Comparison of ENCODE assay signal across 8 cellular contexts in genomic region chr12:109093022-109093918, GRCh38. TPM values are rescaled to one million over a fixed set of nuclear protein-coding genes. Genes with fewer than 3 reads are reported as not detected.
DNase-seq lines count a peak whose midpoint lies in the region; ATAC-seq and TF ChIP-seq lines count a peak whose summit lies in the region.

Gene ALKBH2 (minus strand): TSS chr12:109093472. CDS start chr12:109092786, 686 bp downstream.

- 5 to 8% methylated on average over 21 to 24 of the region's 45 CpGs for WGBS in esophagus squamous epithelium, 2 donors

- DNase-seq in DMS79 treated with DMSO at 0.1 percent for 48 hours (lab: John Stamatoyannopoulos, UW) (peak; percentile 83), Peyer's patch (peak; percentile 92 to 97 (median 96)), esophagus squamous epithelium (lab: John Stamatoyannopoulos, UW) (peak; percentile 69), naive B cell (peak; percentile 92)
- peak; percentile 95 to 96 for DNase-seq in activated T-cell treated with anti-CD3 and anti-CD28 coated beads, Interleukin-2, amount 50 U/mL, for 72 hours

- peak in 1 of 2 donors; percentile 44 for TF ChIP-seq POLR2A in Peyer's patch (IDR thresholded peaks at IDR 0.05)
- TF ChIP-seq POLR2A in esophagus squamous epithelium (IDR thresholded peaks at IDR 0.05): peak in 1 of 4 donors; percentile 49

- H3K27ac ChIP-seq in KOPT-K1 (ENCODE audit: low read depth, low read length, poor library complexity, severe bottlenecking) (peak within 1 kb of the TSS; percentile 55), Peyer's patch (peak within 1 kb of the TSS; percentile 58 to 65 (median 61)), esophagus squamous epithelium (peak within 1 kb of the TSS; percentile 73 to 83 (median 77))

- H3K4me3 ChIP-seq in Peyer's patch (peak within 1 kb of the TSS; percentile 34 to 62 (median 52)), esophagus squamous epithelium (peak within 1 kb of the TSS; percentile 41 to 70 (median 54))

- H3K9me3 Mint-ChIP-seq in activated T-cell treated with anti-CD3 and anti-CD28 coated beads, Interleukin-2, amount 50 U/mL, for 72 hours: no peaks in the 10 kb centered on the region
- H3K9me3 Mint-ChIP-seq in naive B cell: no peaks in the 10 kb centered on the region
- no peaks in the 10 kb centered on the region for H3K9me3 Mint-ChIP-seq in stimulated activated memory B cell treated with anti-CD40 and anti-IgM and Interleukin-4, amounts not matched to agents 10 μg/mL and 1 μg/mL and 100 μg/mL, for 72 hours

- no peaks in the 10 kb centered on the region for H3K27me3 Mint-ChIP-seq in activated T-cell treated with anti-CD3 and anti-CD28 coated beads, Interleukin-2, amount 50 U/mL, for 72 hours (ENCODE audit: low read depth)
- H3K27me3 Mint-ChIP-seq in naive B cell: no peaks in the 10 kb centered on the region
- H3K27me3 Mint-ChIP-seq in stimulated activated memory B cell treated with anti-CD40 and anti-IgM and Interleukin-4, amounts not matched to agents 10 μg/mL and 1 μg/mL and 100 μg/mL, for 72 hours: no peaks in the 10 kb centered on the region

- peak within 1 kb of the TSS; percentile 96 for H3K27ac Mint-ChIP-seq in activated T-cell treated with anti-CD3 and anti-CD28 coated beads, Interleukin-2, amount 50 U/mL, for 72 hours
- H3K27ac Mint-ChIP-seq in naive B cell: peak within 1 kb of the TSS; percentile 91 to 97 (median 95)
- peak within 1 kb of the TSS; percentile 83 for H3K27ac Mint-ChIP-seq in stimulated activated memory B cell treated with anti-CD40 and anti-IgM and Interleukin-4, amounts not matched to agents 10 μg/mL and 1 μg/mL and 100 μg/mL, for 72 hours

- peaks cover under 1 to 3% of the 10 kb centered on the region in 2 donors for H3K36me3 Mint-ChIP-seq in activated T-cell treated with anti-CD3 and anti-CD28 coated beads, Interleukin-2, amount 50 U/mL, for 72 hours (ENCODE audit: insufficient read depth in 2 of 2)
- no peaks in the 10 kb centered on the region for H3K36me3 Mint-ChIP-seq in naive B cell
- H3K36me3 Mint-ChIP-seq in stimulated activated memory B cell treated with anti-CD40 and anti-IgM and Interleukin-4, amounts not matched to agents 10 μg/mL and 1 μg/mL and 100 μg/mL, for 72 hours: peaks cover 12% of the 10 kb centered on the region

- H3K4me1 ChIP-seq in Peyer's patch (peaks cover 0 to 17% (median 5%) of the 10 kb centered on the region in 4 donors), esophagus squamous epithelium (peaks cover 23 to 47% (median 33%) of the 10 kb centered on the region in 3 donors)

- TF ChIP-seq CTCF in Peyer's patch (IDR thresholded peaks at IDR 0.05) (peak; percentile 92 to 99 (median 98)), esophagus squamous epithelium (IDR thresholded peaks at IDR 0.05) (peak; percentile 97 to 99 (median 99))

- H3K36me3 ChIP-seq in KOPT-K1 (ENCODE audit: insufficient read depth, low read length) (peaks cover 34% of the 10 kb centered on the region), Peyer's patch (peaks cover 0 to 17% (median 0%) of the 10 kb centered on the region in 3 donors), esophagus squamous epithelium (peaks cover 0 to 35% (median 0%) of the 10 kb centered on the region in 3 donors)

- ATAC-seq in GM21723 (IDR thresholded peaks at IDR 0.05; ENCODE audit: unreplicated experiment) (peak; percentile 51), naive B cell (ENCODE audit: low read depth in 2 of 2) (peak; percentile 75 to 77)
- peak; percentile 76 to 77 for ATAC-seq in activated T-cell treated with anti-CD3 and anti-CD28 coated beads, Interleukin-2, amount 50 U/mL, for 72 hours (replicated peaks in 1 of 2)
- ATAC-seq in stimulated activated memory B cell treated with anti-CD40 and anti-IgM and Interleukin-4, amounts not matched to agents 10 μg/mL and 1 μg/mL and 100 μg/mL, for 72 hours: peak; percentile 84

- peak within 1 kb of the TSS; percentile 78 to 95 for H3K4me3 Mint-ChIP-seq in activated T-cell treated with anti-CD3 and anti-CD28 coated beads, Interleukin-2, amount 50 U/mL, for 72 hours
- peak within 1 kb of the TSS; percentile 75 to 95 (median 91) for H3K4me3 Mint-ChIP-seq in naive B cell
- H3K4me3 Mint-ChIP-seq in stimulated activated memory B cell treated with anti-CD40 and anti-IgM and Interleukin-4, amounts not matched to agents 10 μg/mL and 1 μg/mL and 100 μg/mL, for 72 hours: peak within 1 kb of the TSS; percentile 87

- H3K27me3 ChIP-seq in Peyer's patch (no peaks in the 10 kb centered on the region), esophagus squamous epithelium (no peaks in the 10 kb centered on the region)

- peaks cover 48% of the 10 kb centered on the region for H3K4me1 Mint-ChIP-seq in activated T-cell treated with anti-CD3 and anti-CD28 coated beads, Interleukin-2, amount 50 U/mL, for 72 hours (ENCODE audit: low read depth)
- peaks cover 24 to 37% (median 32%) of the 10 kb centered on the region in 3 donors for H3K4me1 Mint-ChIP-seq in naive B cell
- peaks cover 47% of the 10 kb centered on the region for H3K4me1 Mint-ChIP-seq in stimulated activated memory B cell treated with anti-CD40 and anti-IgM and Interleukin-4, amounts not matched to agents 10 μg/mL and 1 μg/mL and 100 μg/mL, for 72 hours

- H3K9me3 ChIP-seq in KOPT-K1 (ENCODE audit: insufficient read depth, low read length, poor library complexity, severe bottlenecking) (no peaks in the 10 kb centered on the region), Peyer's patch (no peaks in the 10 kb centered on the region), esophagus squamous epithelium (no peaks in the 10 kb centered on the region)

- intact Hi-C loops in esophagus squamous epithelium (cut with DNase I): loop anchor here (10.0 kb wide), 2 partner anchors 288 to 528 kb away; partner anchors contain the start of genes ISCU and SART3

RNA-seq across cellular contexts. Expression of gene ALKBH2, which starts in this region (rescaled TPM):
- total RNA-seq in Peyer's patch (10 to 100 TPM in 1 of 4 donors, 1 to 10 TPM in 3; 5.2 to 26.4 (median 7.3) TPM), esophagus squamous epithelium (10 to 100 TPM in 3 of 4 donors, 1 to 10 TPM in 1; 7.9 to 20.6 (median 14.8) TPM)
- total RNA-seq in activated T-cell treated with anti-CD3 and anti-CD28 coated beads, Interleukin-2, amount 50 U/mL, for 72 hours: 10 to 100 TPM; 29.5 to 34.6 TPM
- polyA plus RNA-seq in naive B cell (ENCODE audit: low read depth in 6 of 6): 10 to 100 TPM; 12.3 to 20.8 (median 17.7) TPM

Comparison
In these comparisons a context has a peak if more than half of its experiments do, and no peak if none do; other contexts are left out.
1. Peak in every context shown above with its lines: DNase-seq, ATAC-seq, H3K4me3 ChIP-seq and H3K27ac ChIP-seq.